1 cellular context compared by ENCODE assay signal in genomic region chr20:40979247-40979646, GRCh38.
TF ChIP-seq lines count a peak whose summit lies in the region.

No MANE protein-coding gene starts in this region.

TF ChIP-seq in HepG2, 621 proteins besides CTCF, POLR2A, EP300 and RAD21:
- no peak for TF ChIP-seq GRHL1 (CRISPR knock-in tag; conservative IDR thresholded peaks at IDR 0.05)
- TF ChIP-seq ZIK1 (CRISPR knock-in tag; IDR thresholded peaks at IDR 0.05; ENCODE audit: borderline replicate concordance, low read depth): no peak
- no peak for TF ChIP-seq ZNF510 (CRISPR knock-in tag; IDR thresholded peaks at IDR 0.05; ENCODE audit: low read depth)
- no peak for TF ChIP-seq ZSCAN29 (CRISPR knock-in tag; conservative IDR thresholded peaks at IDR 0.05)
- no peak for TF ChIP-seq ZFYVE20 (CRISPR knock-in tag; IDR thresholded peaks at IDR 0.05; ENCODE audit: borderline replicate concordance, low read depth)
- TF ChIP-seq BRCA1 (CRISPR knock-in tag; IDR thresholded peaks at IDR 0.05): no peak
- TF ChIP-seq KDM5B (CRISPR knock-in tag; IDR thresholded peaks at IDR 0.05; ENCODE audit: borderline replicate concordance): no peak
- no peak for TF ChIP-seq ZNF713 (CRISPR knock-in tag; IDR thresholded peaks at IDR 0.05)
- TF ChIP-seq, protein P1, sequence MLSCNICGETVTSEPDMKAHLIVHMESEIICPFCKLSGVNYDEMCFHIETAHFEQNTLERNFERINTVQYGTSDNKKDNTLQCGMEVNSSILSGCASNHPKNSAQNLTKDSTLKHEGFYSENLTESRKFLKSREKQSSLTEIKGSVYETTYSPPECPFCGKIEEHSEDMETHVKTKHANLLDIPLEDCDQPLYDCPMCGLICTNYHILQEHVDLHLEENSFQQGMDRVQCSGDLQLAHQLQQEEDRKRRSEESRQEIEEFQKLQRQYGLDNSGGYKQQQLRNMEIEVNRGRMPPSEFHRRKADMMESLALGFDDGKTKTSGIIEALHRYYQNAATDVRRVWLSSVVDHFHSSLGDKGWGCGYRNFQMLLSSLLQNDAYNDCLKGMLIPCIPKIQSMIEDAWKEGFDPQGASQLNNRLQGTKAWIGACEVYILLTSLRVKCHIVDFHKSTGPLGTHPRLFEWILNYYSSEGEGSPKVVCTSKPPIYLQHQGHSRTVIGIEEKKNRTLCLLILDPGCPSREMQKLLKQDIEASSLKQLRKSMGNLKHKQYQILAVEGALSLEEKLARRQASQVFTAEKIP (CRISPR knock-in tag; IDR thresholded peaks at IDR 0.05; ENCODE audit: borderline replicate concordance): no peak
- no peak for TF ChIP-seq ZNF263 (CRISPR knock-in tag; IDR thresholded peaks at IDR 0.05)
- TF ChIP-seq ZNF503 (CRISPR knock-in tag; IDR thresholded peaks at IDR 0.05): no peak
- no peak for TF ChIP-seq ZNF260 (CRISPR knock-in tag; IDR thresholded peaks at IDR 0.05; ENCODE audit: borderline replicate concordance, low read depth)
